Comparison of ENCODE assay signal across 25 cellular contexts in genomic region chr6:11909696-11910132, GRCh38.
A peak's percentile ranks its signal among the peaks of the same experiment; 100 is the strongest.
DNase-seq lines count a peak whose midpoint lies in the region; ATAC-seq, FAIRE-seq and TF ChIP-seq lines count a peak whose summit lies in the region.
"Had no signal": no experiment of that assay in that cellular context is flagged by ENCODE, and none has a peak within 500 bp of the region (broad histone marks: within the 10 kb centered on the region; RNA-seq: fewer than 3 reads in every experiment).

No MANE protein-coding gene starts in this region.

- H3K27me3 Mint-ChIP-seq in HFFc6 (ENCODE audit: insufficient read depth) = no peaks in the 10 kb centered on the region

- 0 out of 2 replicates have a peak overlapping the region, but pooled peaks have one; percentile 22 for H2AFZ ChIP-seq in K562 (ENCODE audit: low read depth, low read length)
- H2AFZ ChIP-seq: hepatocyte had no signal

- H3K4me3 Mint-ChIP-seq in HFFc6 = no peak overlapping the region
- H3K4me3 Mint-ChIP-seq: CD4-positive, CD25-positive, alpha-beta regulatory T cell; memory B cell; natural killer cell treated with Interleukin-12 subunit alpha and Interleukin-12 subunit beta and Interleukin-15 and Interleukin-18, amount 100 ng/mL, for 72 hours had no signal

- WGBS in K562 (ENCODE audit: insufficient coverage, low coverage, missing lambda C conversion rate) = 69% methylated on average over 7 of the region's 7 CpGs

- H3K9ac ChIP-seq in K562 (ENCODE audit: insufficient read depth in 1 of 2, low read depth in 2 of 2, low read length in 2 of 2) = no peak overlapping the region

- no peaks in the 10 kb centered on the region for H3K9me3 Mint-ChIP-seq in HFFc6
- H3K9me3 Mint-ChIP-seq: memory B cell; natural killer cell treated with Interleukin-12 subunit alpha and Interleukin-12 subunit beta and Interleukin-15 and Interleukin-18, amount 100 ng/mL, for 72 hours had no signal

- H3K79me2 ChIP-seq in K562 (ENCODE audit: control insufficient read depth, insufficient read depth, low read length) = no peaks in the 10 kb centered on the region
- H3K79me2 ChIP-seq: hepatocyte had no signal

- no peaks in the 10 kb centered on the region for H3K36me3 ChIP-seq in K562 (ENCODE audit: control insufficient read depth, insufficient read depth, low read length)
- H3K36me3 ChIP-seq: adrenal gland, spleen had no signal

- H3K27ac ChIP-seq in K562 (ENCODE audit: extremely low read depth, low read depth, low read length) = no peak overlapping the region
- H3K27ac ChIP-seq: A549, adrenal gland, hepatocyte, spleen had no signal

- no peak for TF ChIP-seq POLR2A in K562 (conservative IDR thresholded peaks at IDR 0.05)

- H3K4me3 ChIP-seq in AG04449 (ENCODE audit: low read depth, low read length) (no peak overlapping the region), K562 (no peak overlapping the region)
- H3K4me3 ChIP-seq: A549, adrenal gland, hepatocyte, spleen had no signal

- peaks cover 39% of the 10 kb centered on the region for H3K4me1 Mint-ChIP-seq in HFFc6 (ENCODE audit: low read depth)
- H3K4me1 Mint-ChIP-seq: memory B cell had no signal

- FAIRE-seq in K562 (lab: Jason Lieb, UNC) = no peak
- FAIRE-seq: A549, urothelium cell line had no signal

- H4K20me1 ChIP-seq in K562 (replicated peaks; ENCODE audit: control insufficient read depth, insufficient read depth, low read length) = no peaks in the 10 kb centered on the region

- H3K9me3 ChIP-seq in K562 (replicated peaks; ENCODE audit: control insufficient read depth, insufficient read depth, low read depth, low read length) = peaks cover 15% of the 10 kb centered on the region; the same call in 1 of the 2 replicates
- H3K9me3 ChIP-seq: A549, adrenal gland had no signal

- TF ChIP-seq RAD21 in K562 (CRISPR knock-in tag; conservative IDR thresholded peaks at IDR 0.05 in 1 of 2, IDR thresholded peaks at IDR 0.05 in 1 of 2) = no peak

- POLR2A ChIA-PET in AG04449 (lab: Yijun Ruan, JAX) = no interaction called here
- POLR2A ChIA-PET in K562 (lab: Yijun Ruan, JAX) = interaction anchor here (1.2 kb wide), 1 partner anchor 11 kb away, joined by 5 read pairs; no protein-coding TSS in a partner anchor

- no peaks in the 10 kb centered on the region for H3K4me1 ChIP-seq in K562 (replicated peaks in 1 of 2; ENCODE audit: control insufficient read depth in 2 of 2, insufficient read depth in 2 of 2, low read length in 2 of 2)
- H3K4me1 ChIP-seq: A549, adrenal gland, spleen had no signal

- intact Hi-C loops in K562 (cut with micrococcal nuclease) = loop anchor here (5.0 kb wide), 1 partner anchor 142 kb away; no protein-coding TSS in a partner anchor

- no peak overlapping the region for H3K4me2 ChIP-seq in K562 (ENCODE audit: insufficient read depth, low read length)
- H3K4me2 ChIP-seq: A549, hepatocyte had no signal

- in situ Hi-C loops in K562 (cut with MboI) (no loop called here), GM13976 (cut with MboI; ENCODE audit: low sequenced_read_pairs, unreplicated experiment) (no loop called here)

- no peaks in the 10 kb centered on the region for H3K9me1 ChIP-seq in K562 (ENCODE audit: control insufficient read depth, insufficient read depth, low read length)

- TF ChIP-seq CTCF in AG04449 (IDR thresholded peaks at IDR 0.05; ENCODE audit: insufficient read depth, low read length, missing control alignments) = no peak
- TF ChIP-seq CTCF in HFFc6 (IDR thresholded peaks at IDR 0.05) = no peak
- TF ChIP-seq CTCF in K562 (IDR thresholded peaks at IDR 0.05 in 2 of 3, conservative IDR thresholded peaks at IDR 0.05 in 1 of 3; ENCODE audit: insufficient read depth in 2 of 3, low read depth in 1 of 3, low read length in 3 of 3) = no peak
- TF ChIP-seq CTCF in GM13976 (IDR thresholded peaks at IDR 0.05; ENCODE audit: borderline replicate concordance, control extremely low read depth, extremely low read depth, insufficient read depth, missing control alignments) = no peak

- ATAC-seq in K562 (no peak), GM19328 (IDR thresholded peaks at IDR 0.05; ENCODE audit: unreplicated experiment) (no peak)
- ATAC-seq: A549; natural killer cell treated with Interleukin-12 subunit alpha and Interleukin-12 subunit beta and Interleukin-15 and Interleukin-18, amount 100 ng/mL, for 72 hours had no signal

- H3K36me3 Mint-ChIP-seq in HFFc6 (ENCODE audit: low read depth) = no peaks in the 10 kb centered on the region
- H3K36me3 Mint-ChIP-seq: CD4-positive, CD25-positive, alpha-beta regulatory T cell; memory B cell; natural killer cell treated with Interleukin-12 subunit alpha and Interleukin-12 subunit beta and Interleukin-15 and Interleukin-18, amount 100 ng/mL, for 72 hours had no signal

- no TSS peak for BruUV-seq in K562 (replicated peaks; lab: Mats Ljungman, UMichigan)

- H3K27me3 ChIP-seq in K562 (ENCODE audit: control insufficient read depth in 2 of 2, insufficient read depth in 2 of 2, low read length in 2 of 2) = no peaks in the 10 kb centered on the region
- H3K27me3 ChIP-seq: adrenal gland, hepatocyte, spleen had no signal

- no peak for TF ChIP-seq EP300 in K562 (IDR thresholded peaks at IDR 0.05; ENCODE audit: low read length)

- CTCF ChIA-PET in AG04449 (lab: Yijun Ruan, JAX) = no interaction called here
- CTCF ChIA-PET in K562 (lab: Yijun Ruan, JAX; ENCODE audit: low intra/inter-chr PET ratio) = no interaction called here

- H3K27ac Mint-ChIP-seq in HFFc6 = no peak overlapping the region
- H3K27ac Mint-ChIP-seq: memory B cell; natural killer cell treated with Interleukin-12 subunit alpha and Interleukin-12 subunit beta and Interleukin-15 and Interleukin-18, amount 100 ng/mL, for 72 hours had no signal

- DNase-seq in AG04449 (ENCODE audit: low read depth, low spot score) (peak; percentile 51), HFFc6 (peak; percentile 82), K562 (ENCODE audit: extremely low read depth in 1 of 4, low spot score in 3 of 4) (no peak), kidney glomerular epithelial cell (lab: John Stamatoyannopoulos, UW) (peak; percentile 7), NCI-H1048 (lab: John Stamatoyannopoulos, UW) (no peak), NCI-H128 (lab: John Stamatoyannopoulos, UW; ENCODE audit: unreplicated experiment) (no peak), GM13976 (ENCODE audit: low spot score) (no peak)
- DNase-seq: activated CD4-positive, alpha-beta T cell treated with anti-CD3 and anti-CD28 coated beads, Interleukin-2, amount 50 U/mL, for 1 hour; activated CD8-positive, alpha-beta memory T cell treated with anti-CD3 and anti-CD28 coated beads, Interleukin-2, amount 50 U/mL, for 4 hours; activated effector memory CD4-positive, alpha-beta T cell treated with anti-CD3 and anti-CD28 coated beads, Interleukin-2, amount 50 U/mL, for 16 hours; adrenal gland; CD4-positive, CD25-positive, alpha-beta regulatory T cell; DMS 273 treated with DMSO at 0.1 percent for 48 hours; islet precursor cell; KG1; NCI-H1092 treated with DMSO at 0.1 percent for 48 hours; NCI-H2107; spleen; stimulated activated CD8-positive, alpha-beta memory T cell treated with anti-CD3 and anti-CD28 coated beads, Interleukin-4, amount 100 ng/mL, for 48 hours had no signal

TF ChIP-seq in K562, 482 proteins besides CTCF, POLR2A, EP300 and RAD21:
- TF ChIP-seq FOXA3 (CRISPR knock-in tag; conservative IDR thresholded peaks at IDR 0.05 in 1 of 2, IDR thresholded peaks at IDR 0.05 in 1 of 2) = no peak
- no peak for TF ChIP-seq HSF4 (CRISPR knock-in tag; IDR thresholded peaks at IDR 0.05; ENCODE audit: borderline replicate concordance)
- no peak for TF ChIP-seq ZNF79 (CRISPR knock-in tag; IDR thresholded peaks at IDR 0.05; ENCODE audit: low read depth)
- TF ChIP-seq MECOM (CRISPR knock-in tag; IDR thresholded peaks at IDR 0.05) = no peak

Comparison
In these comparisons a context has a peak if more than half of its experiments do, and no peak if none do; other contexts are left out.
1. DNase-seq: peak in AG04449 (single experiment), HFFc6 (single experiment) and kidney glomerular epithelial cell (single experiment); none in K562 (0 of 4), NCI-H1048 (single experiment), NCI-H128 (single experiment) and GM13976 (single experiment).